23 cellular contexts compared by ENCODE assay signal in genomic region chr6:72857791-72858190, GRCh38.
DNase-seq lines count a peak whose midpoint lies in the region; ATAC-seq and TF ChIP-seq lines count a peak whose summit lies in the region.
"Had no signal": no experiment of that assay in that cellular context is flagged by ENCODE, and none has a peak within 500 bp of the region (broad histone marks: within the 10 kb centered on the region; RNA-seq: fewer than 3 reads in every experiment).

No MANE protein-coding gene starts in this region.

- H3K36me3 ChIP-seq in upper lobe of left lung, result no peaks in the 10 kb centered on the region
- H3K36me3 ChIP-seq: pancreas, transverse colon had no signal

- TF ChIP-seq EP300 in upper lobe of left lung (IDR thresholded peaks at IDR 0.05), result no peak

- H3K27ac ChIP-seq in RWPE1 (no peak overlapping the region), upper lobe of left lung (no peak overlapping the region)
- H3K27ac ChIP-seq: hepatocyte, pancreas, SK-N-MC, transverse colon had no signal

- TF ChIP-seq CTCF in RWPE1 (conservative IDR thresholded peaks at IDR 0.05; ENCODE audit: low read depth), result no peak
- TF ChIP-seq CTCF in fibroblast of mammary gland (conservative IDR thresholded peaks at IDR 0.05; ENCODE audit: control insufficient read depth, insufficient read depth, low read depth, low read length), result no peak
- no peak for TF ChIP-seq CTCF in upper lobe of left lung (IDR thresholded peaks at IDR 0.05)

- no peaks in the 10 kb centered on the region for H3K9me3 ChIP-seq in upper lobe of left lung
- H3K9me3 ChIP-seq: Caco-2, pancreas, transverse colon had no signal

- DNase-seq in HCEC 1CT, result peak; percentile 76
- peak; percentile 13 for DNase-seq in RWPE1 (ENCODE audit: low spot score)
- DNase-seq in fibroblast of mammary gland (ENCODE audit: low read depth), result peak; percentile 21
- peak; percentile 18 for DNase-seq in skeletal muscle cell (ENCODE audit: low read depth)
- no peak for DNase-seq in upper lobe of left lung
- DNase-seq in central memory CD4-positive, alpha-beta T cell, result no peak
- DNase-seq in NCI-H1417 (lab: John Stamatoyannopoulos, UW), result no peak
- DNase-seq: activated naive CD8-positive, alpha-beta T cell treated with anti-CD3 and anti-CD28 coated beads, Interleukin-2, amount 10 ng/mL, durations not matched to agents 7 days and 5 days; Caco-2; caudate nucleus; effector CD4-positive, alpha-beta T cell; islet precursor cell; NCI-H146; NCI-H2171; NCI-H774; pancreas; stimulated activated naive CD8-positive, alpha-beta T cell treated with anti-CD3 and anti-CD28 coated beads, Interleukin-15, amount 100 ng/mL, for 72 hours; transverse colon had no signal

- no peak overlapping the region for H3K4me3 ChIP-seq in fibroblast of mammary gland (ENCODE audit: control insufficient read depth, low read depth, low read length)
- no peak overlapping the region for H3K4me3 ChIP-seq in skeletal muscle cell (ENCODE audit: low read depth, low read length)
- H3K4me3 ChIP-seq in upper lobe of left lung, result no peak overlapping the region
- H3K4me3 ChIP-seq: hepatocyte, lung, pancreas, SK-N-MC, transverse colon had no signal

- H3K27me3 ChIP-seq in upper lobe of left lung, result no peaks in the 10 kb centered on the region
- H3K27me3 ChIP-seq: hepatocyte, pancreas, transverse colon had no signal

- TF ChIP-seq POLR2A in upper lobe of left lung (IDR thresholded peaks at IDR 0.05), result no peak

- CTCF ChIA-PET in RWPE1 (lab: Yijun Ruan, JAX), result interaction anchor here (0.7 kb wide), 1 partner anchor 10 kb away, joined by 3 read pairs; no protein-coding TSS in a partner anchor

- no peak for ATAC-seq in upper lobe of left lung (ENCODE audit: low FRiP score in 2 of 2)
- ATAC-seq: activated CD4-positive, CD25-positive, alpha-beta regulatory T cell treated with anti-CD3 and anti-CD28 coated beads, Interleukin-2, amount 50 U/mL, for 24 hours; Panc1; pancreas; stimulated activated naive CD8-positive, alpha-beta T cell treated with anti-CD3 and anti-CD28 coated beads, Interleukin-15, amount 100 ng/mL, for 72 hours had no signal

- POLR2A ChIA-PET in RWPE1 (lab: Yijun Ruan, JAX; ENCODE audit: low non-redundant PET), result no interaction called here

- WGBS in upper lobe of left lung, 2 donors, result 85 to 93% methylated on average over 1 of the region's 1 CpG

- H3K4me1 ChIP-seq in upper lobe of left lung, result peaks cover 6 to 10% (median 8%) of the 10 kb centered on the region in 4 donors
- H3K4me1 ChIP-seq: Caco-2, pancreas had no signal

Comparison
In these comparisons a context has a peak if more than half of its experiments do, and no peak if none do; other contexts are left out.
1. DNase-seq: peak in HCEC 1CT (single experiment), RWPE1 (single experiment), fibroblast of mammary gland (single experiment) and skeletal muscle cell (single experiment); none in upper lobe of left lung (0 of 2), central memory CD4-positive, alpha-beta T cell (single experiment) and NCI-H1417 (0 of 3).